9 cellular contexts compared by ENCODE assay signal in the genomic region with DNA sequence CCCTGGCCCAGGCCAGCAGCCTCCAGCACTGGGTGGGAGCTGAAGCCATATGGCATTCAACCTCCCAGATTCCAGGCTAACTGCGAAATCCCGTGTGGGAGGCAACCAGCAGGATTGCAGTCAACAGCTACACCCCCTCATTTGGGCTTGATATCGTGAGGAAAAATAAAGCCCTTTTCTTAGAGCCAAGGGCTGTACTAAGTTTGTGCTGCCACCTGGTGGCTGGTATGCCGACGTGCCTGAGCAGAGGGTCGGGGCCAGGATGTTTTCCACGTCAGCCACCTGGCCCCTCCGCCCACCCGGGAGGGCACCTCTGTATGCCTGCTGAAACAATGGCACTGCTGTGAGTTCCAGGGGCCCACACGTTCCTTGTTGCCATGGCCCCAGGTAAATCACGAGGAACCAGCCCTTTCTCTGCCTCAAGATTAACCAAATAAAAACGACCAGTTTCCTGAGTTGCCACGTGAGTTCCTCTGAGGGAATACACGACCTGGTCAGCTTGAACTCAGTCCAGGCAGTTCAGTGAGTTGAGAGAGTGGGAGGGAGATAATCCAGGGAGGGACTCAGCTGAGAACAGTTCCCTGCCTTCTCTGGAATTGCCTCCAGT. TPM values are rescaled to one million over a fixed set of nuclear protein-coding genes. Genes with fewer than 3 reads are reported as not detected.
DNase-seq lines count a peak whose midpoint lies in the region; ATAC-seq and TF ChIP-seq lines count a peak whose summit lies in the region.
"Had no signal": no experiment of that assay in that cellular context is flagged by ENCODE, and none has a peak within 500 bp of the region (broad histone marks: within the 10 kb centered on the region; RNA-seq: fewer than 3 reads in every experiment).

No MANE protein-coding gene starts in this region.

- H3K27me3 ChIP-seq in CD8-positive, alpha-beta T cell (ENCODE audit: insufficient read depth, low read length) = no peaks in the 10 kb centered on the region
- H3K27me3 ChIP-seq in adipocyte (replicated peaks; ENCODE audit: control insufficient read depth, insufficient read depth, low read length) (no peaks in the 10 kb centered on the region), left ventricle myocardium inferior (ENCODE audit: low read depth) (peaks cover 37% of the 10 kb centered on the region), aorta (ENCODE audit: control insufficient read depth in 1 of 2, insufficient read depth in 2 of 2, low read length in 1 of 2) (no peaks in the 10 kb centered on the region)

- peak; percentile 16 to 73 (median 58) for DNase-seq in CD8-positive, alpha-beta T cell
- DNase-seq in HT1080 (ENCODE audit: low read depth) (peak; percentile 48), SW 1271 (lab: John Stamatoyannopoulos, UW) (peak; percentile 7 to 34), adipocyte (ENCODE audit: low read depth) (peak; percentile 77), left ventricle myocardium inferior (peak; percentile 46), pulmonary artery endothelial cell (ENCODE audit: low read depth, low spot score) (peak; percentile 60), aorta (peak; percentile 77 to 91)

- H3K27ac Mint-ChIP-seq in CD8-positive, alpha-beta T cell = no peak overlapping the region

- intact Hi-C loops in CD8-positive, alpha-beta T cell (cut with DNase I, micrococcal nuclease) = loop anchor here in 1 of 2 experiments (1.0 to 5.0 kb wide), 2 partner anchors 154 to 280 kb away; no protein-coding TSS in a partner anchor
- intact Hi-C loops in left ventricle myocardium inferior (cut with micrococcal nuclease) = no loop called here
- intact Hi-C loops in aorta (cut with DNase I) = loop anchor here in 1 of 2 donors (10.0 kb wide), 1 partner anchor 272 kb away; no protein-coding TSS in a partner anchor

- H3K9me3 Mint-ChIP-seq in CD8-positive, alpha-beta T cell = no peaks in the 10 kb centered on the region

- H3K27me3 Mint-ChIP-seq in CD8-positive, alpha-beta T cell (ENCODE audit: low read depth) = peaks cover 31% of the 10 kb centered on the region

- no peaks in the 10 kb centered on the region for H3K36me3 ChIP-seq in CD8-positive, alpha-beta T cell (ENCODE audit: insufficient read depth, low read length)
- peaks cover 40% of the 10 kb centered on the region for H3K36me3 ChIP-seq in adipocyte (ENCODE audit: control insufficient read depth, insufficient read depth, low read length, severe bottlenecking)
- peaks cover 8% of the 10 kb centered on the region for H3K36me3 ChIP-seq in left ventricle myocardium inferior
- peaks cover 4 to 6% of the 10 kb centered on the region in 2 donors for H3K36me3 ChIP-seq in aorta (ENCODE audit: control insufficient read depth in 1 of 2, insufficient read depth in 2 of 2, low read length in 1 of 2)

- POLR2A ChIA-PET in CD8-positive, alpha-beta T cell (lab: Charles Lee) = no interaction called here

- CTCF ChIA-PET in CD8-positive, alpha-beta T cell (lab: Charles Lee) = interaction anchor here (0.8 to 11.4 kb wide), 19 partner anchors 8 to 204 kb away, joined by 3 to 145 read pairs (median 5); a partner anchor contains a TSS

- no peak overlapping the region for H3K9ac ChIP-seq in adipocyte (ENCODE audit: low read length)

- TF ChIP-seq CTCF in CD8-positive, alpha-beta T cell (IDR thresholded peaks at IDR 0.05) = peak; percentile 66
- peak; percentile 82 for TF ChIP-seq CTCF in left ventricle myocardium inferior (IDR thresholded peaks at IDR 0.05; ENCODE audit: borderline replicate concordance)

- H3K4me1 ChIP-seq in CD8-positive, alpha-beta T cell (ENCODE audit: insufficient read depth, low read length) = peaks cover 6% of the 10 kb centered on the region
- H3K4me1 ChIP-seq in adipocyte (ENCODE audit: control insufficient read depth, insufficient read depth, low read length) = peaks cover 6% of the 10 kb centered on the region
- H3K4me1 ChIP-seq in left ventricle myocardium inferior = peaks cover 5% of the 10 kb centered on the region
- H3K4me1 ChIP-seq in aorta (ENCODE audit: control insufficient read depth in 1 of 2, insufficient read depth in 2 of 2, low read length in 2 of 2) = peaks cover 0 to 3% of the 10 kb centered on the region in 2 donors

- H3K36me3 Mint-ChIP-seq in CD8-positive, alpha-beta T cell = no peaks in the 10 kb centered on the region

- no peak overlapping the region for H3K4me3 ChIP-seq in CD8-positive, alpha-beta T cell (ENCODE audit: low read depth, low read length)
- H3K4me3 ChIP-seq in adipocyte (ENCODE audit: low read length) (no peak overlapping the region), left ventricle myocardium inferior (no peak overlapping the region), aorta (ENCODE audit: low read length in 2 of 2) (no peak overlapping the region)
- H3K4me3 ChIP-seq: SK-N-MC had no signal

- no peak overlapping the region for H3K27ac ChIP-seq in CD8-positive, alpha-beta T cell (ENCODE audit: low read depth, low read length)
- no peak overlapping the region for H3K27ac ChIP-seq in left ventricle myocardium inferior (replicated peaks)
- peak overlapping the region in 1 of 2 donors; percentile 38 for H3K27ac ChIP-seq in aorta (ENCODE audit: low read depth in 1 of 2, low read length in 2 of 2)

- WGBS in aorta, 2 donors = 6 to 8% methylated on average over 14 of the region's 14 CpGs

- peak; percentile 55 for ATAC-seq in CD8-positive, alpha-beta T cell
- ATAC-seq in aorta (ENCODE audit: low FRiP score) = peak; percentile 84
- no peak for ATAC-seq in GM21825 (IDR thresholded peaks at IDR 0.05; ENCODE audit: unreplicated experiment)

- H3K9me3 ChIP-seq in CD8-positive, alpha-beta T cell (ENCODE audit: low read length) = no peaks in the 10 kb centered on the region
- H3K9me3 ChIP-seq in adipocyte (ENCODE audit: control insufficient read depth, low read length) (no peaks in the 10 kb centered on the region), left ventricle myocardium inferior (replicated peaks) (peaks cover 6% of the 10 kb centered on the region), aorta (ENCODE audit: control insufficient read depth, low read length) (no peaks in the 10 kb centered on the region)

- peaks cover 3% of the 10 kb centered on the region for H3K4me1 Mint-ChIP-seq in CD8-positive, alpha-beta T cell (ENCODE audit: low read depth)

- peak overlapping the region; percentile 26 for H3K4me3 Mint-ChIP-seq in CD8-positive, alpha-beta T cell

RNA-seq across cellular contexts. Expression of a gene that starts 9.0 kb away (rescaled TPM):
- total RNA-seq in CD8-positive, alpha-beta T cell = not detected
- total RNA-seq in HT1080 (2014; rRNA removed; shearing (Covaris generic)) = 19.5 and 23.8 TPM in 2 replicates
- polyA plus RNA-seq in HT1080 (2015; cell fraction: cytosol; rRNA removed) = 13.1 and 14.5 TPM in 2 replicates
- 6.6 and 8.6 TPM in 2 replicates for polyA plus RNA-seq in HT1080 (2015; cell fraction: nucleus; rRNA removed)
- total RNA-seq in left ventricle myocardium inferior (10.1 TPM), pulmonary artery endothelial cell (114 and 210 TPM in 2 replicates), aorta (10 to 100 TPM; 39.3 to 65.8 TPM)
- polyA plus RNA-seq in aorta = 10 to 100 TPM; 56.0 to 91.4 TPM

RNA-seq across cellular contexts. Expression of a gene that starts 54.6 kb away (rescaled TPM):
- total RNA-seq in CD8-positive, alpha-beta T cell = not detected
- total RNA-seq in HT1080 (2014; rRNA removed; shearing (Covaris generic)) = 0.53 TPM in 1 of 2 replicates, not detected in the other
- 0.10 TPM in 1 of 2 replicates, not detected in the other for polyA plus RNA-seq in HT1080 (2015; cell fraction: cytosol; rRNA removed)
- not detected in 2 replicates for polyA plus RNA-seq in HT1080 (2015; cell fraction: nucleus; rRNA removed)
- not detected for total RNA-seq in left ventricle myocardium inferior
- total RNA-seq in pulmonary artery endothelial cell = not detected in 2 replicates
- not detected for total RNA-seq in aorta
- not detected for polyA plus RNA-seq in aorta

Comparison
In these comparisons a context has a peak if more than half of its experiments do, and no peak if none do; other contexts are left out.
1. DNase-seq: peak in every context shown above with its lines; median percentile 84 in aorta; 77 in adipocyte; 60 in pulmonary artery endothelial cell; 58 in CD8-positive, alpha-beta T cell; 48 in HT1080; 46 in left ventricle myocardium inferior; 20 in SW 1271.
2. RNA of a gene that starts 9.0 kb away (total RNA-seq): 114 to 210 TPM in pulmonary artery endothelial cell, 39.3 to 65.8 TPM in aorta, 19.5 to 23.8 TPM in HT1080 and 10.1 TPM in left ventricle myocardium inferior (single experiment); not detected in CD8-positive, alpha-beta T cell; every median in the first group is over 10 times any median in the second.